In the genomic region with DNA sequence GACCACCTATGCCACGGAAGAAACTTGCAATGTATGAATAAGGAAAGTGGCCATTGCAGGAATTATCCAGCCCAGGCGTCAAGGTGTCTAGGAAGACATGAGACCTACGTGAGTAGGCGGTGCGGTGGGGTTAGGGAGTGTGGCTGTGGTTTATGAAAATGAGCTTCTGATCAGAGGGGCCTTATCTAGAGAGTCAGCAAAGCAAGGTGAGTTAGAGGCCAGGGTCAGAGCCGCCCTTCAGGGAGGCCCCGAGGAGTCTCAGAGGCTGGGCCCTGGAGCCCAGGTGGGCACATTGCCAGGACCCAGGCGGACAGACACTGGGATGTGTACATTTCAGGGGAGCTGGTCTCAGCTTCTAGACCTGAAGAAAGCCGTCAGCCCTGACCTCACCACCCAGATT, we compare ENCODE assay signal across 24 cellular contexts. TPM values are rescaled to one million over a fixed set of nuclear protein-coding genes. Genes with fewer than 3 reads are reported as not detected.
DNase-seq lines count a peak whose midpoint lies in the region; ATAC-seq and TF ChIP-seq lines count a peak whose summit lies in the region.
"Had no signal": no experiment of that assay in that cellular context is flagged by ENCODE, and none has a peak within 500 bp of the region (broad histone marks: within the 10 kb centered on the region; RNA-seq: fewer than 3 reads in every experiment).

No MANE protein-coding gene starts in this region.

- H3K36me3 Mint-ChIP-seq in activated naive CD8-positive, alpha-beta T cell treated with anti-CD3 and anti-CD28 coated beads, Interleukin-2, amount 50 U/mL, for 24 hours (ENCODE audit: low read depth) = no peaks in the 10 kb centered on the region
- H3K36me3 Mint-ChIP-seq in activated naive CD8-positive, alpha-beta T cell treated with anti-CD3 and anti-CD28 coated beads for 36 hours = no peaks in the 10 kb centered on the region
- H3K36me3 Mint-ChIP-seq in stimulated activated memory B cell treated with anti-CD40 and anti-IgM and Interleukin-4, amounts not matched to agents 10 μg/mL and 1 μg/mL and 100 μg/mL, for 72 hours = no peaks in the 10 kb centered on the region

- TF ChIP-seq CTCF in GM20000 (IDR thresholded peaks at IDR 0.05; ENCODE audit: extremely low read depth, missing control alignments) = no peak

- H3K4me1 ChIP-seq in right cardiac atrium (ENCODE audit: control insufficient read depth, insufficient read depth, low read length) = no peaks in the 10 kb centered on the region
- H3K4me1 ChIP-seq: BE2C had no signal

- no peak overlapping the region for H3K4me3 Mint-ChIP-seq in activated naive CD8-positive, alpha-beta T cell treated with anti-CD3 and anti-CD28 coated beads, Interleukin-2, amount 50 U/mL, for 24 hours
- H3K4me3 Mint-ChIP-seq in activated naive CD8-positive, alpha-beta T cell treated with anti-CD3 and anti-CD28 coated beads for 36 hours = no peak overlapping the region
- no peak overlapping the region for H3K4me3 Mint-ChIP-seq in stimulated activated memory B cell treated with anti-CD40 and anti-IgM and Interleukin-4, amounts not matched to agents 10 μg/mL and 1 μg/mL and 100 μg/mL, for 72 hours
- H3K4me3 Mint-ChIP-seq: CD4-positive, alpha-beta T cell had no signal

- H3K9me3 Mint-ChIP-seq in activated naive CD8-positive, alpha-beta T cell treated with anti-CD3 and anti-CD28 coated beads, Interleukin-2, amount 50 U/mL, for 24 hours = no peaks in the 10 kb centered on the region
- no peaks in the 10 kb centered on the region for H3K9me3 Mint-ChIP-seq in activated naive CD8-positive, alpha-beta T cell treated with anti-CD3 and anti-CD28 coated beads for 36 hours
- H3K9me3 Mint-ChIP-seq in stimulated activated memory B cell treated with anti-CD40 and anti-IgM and Interleukin-4, amounts not matched to agents 10 μg/mL and 1 μg/mL and 100 μg/mL, for 72 hours = no peaks in the 10 kb centered on the region
- H3K9me3 Mint-ChIP-seq: CD4-positive, alpha-beta T cell had no signal

- no peak overlapping the region for H3K4me3 ChIP-seq in right cardiac atrium (ENCODE audit: low read length)

- peaks cover 3% of the 10 kb centered on the region for H3K4me1 Mint-ChIP-seq in activated naive CD8-positive, alpha-beta T cell treated with anti-CD3 and anti-CD28 coated beads, Interleukin-2, amount 50 U/mL, for 24 hours
- H3K4me1 Mint-ChIP-seq in activated naive CD8-positive, alpha-beta T cell treated with anti-CD3 and anti-CD28 coated beads for 36 hours = no peaks in the 10 kb centered on the region
- peaks cover 14% of the 10 kb centered on the region for H3K4me1 Mint-ChIP-seq in stimulated activated memory B cell treated with anti-CD40 and anti-IgM and Interleukin-4, amounts not matched to agents 10 μg/mL and 1 μg/mL and 100 μg/mL, for 72 hours

- H3K27ac Mint-ChIP-seq in activated naive CD8-positive, alpha-beta T cell treated with anti-CD3 and anti-CD28 coated beads, Interleukin-2, amount 50 U/mL, for 24 hours = no peak overlapping the region
- H3K27ac Mint-ChIP-seq in activated naive CD8-positive, alpha-beta T cell treated with anti-CD3 and anti-CD28 coated beads for 36 hours = no peak overlapping the region
- no peak overlapping the region for H3K27ac Mint-ChIP-seq in stimulated activated memory B cell treated with anti-CD40 and anti-IgM and Interleukin-4, amounts not matched to agents 10 μg/mL and 1 μg/mL and 100 μg/mL, for 72 hours
- H3K27ac Mint-ChIP-seq: CD4-positive, alpha-beta T cell had no signal

- 73% methylated on average over 9 of the region's 9 CpGs for WGBS in right cardiac atrium

- H3K27ac ChIP-seq in right cardiac atrium (ENCODE audit: low read length) = no peak overlapping the region
- H3K27ac ChIP-seq: 22Rv1, KMS-11, RWPE1 had no signal

- peaks cover 13% of the 10 kb centered on the region for H3K27me3 Mint-ChIP-seq in activated naive CD8-positive, alpha-beta T cell treated with anti-CD3 and anti-CD28 coated beads, Interleukin-2, amount 50 U/mL, for 24 hours
- H3K27me3 Mint-ChIP-seq in activated naive CD8-positive, alpha-beta T cell treated with anti-CD3 and anti-CD28 coated beads for 36 hours = peaks cover 10% of the 10 kb centered on the region
- peaks cover 43% of the 10 kb centered on the region for H3K27me3 Mint-ChIP-seq in stimulated activated memory B cell treated with anti-CD40 and anti-IgM and Interleukin-4, amounts not matched to agents 10 μg/mL and 1 μg/mL and 100 μg/mL, for 72 hours

- H3K27me3 ChIP-seq in right cardiac atrium (ENCODE audit: control insufficient read depth, insufficient read depth) = no peaks in the 10 kb centered on the region
- H3K27me3 ChIP-seq: BE2C had no signal

- peak; percentile 41 for ATAC-seq in activated naive CD8-positive, alpha-beta T cell treated with anti-CD3 and anti-CD28 coated beads, Interleukin-2, amount 50 U/mL, for 24 hours
- ATAC-seq in right cardiac atrium = no peak
- ATAC-seq in stimulated activated memory B cell treated with anti-CD40 and anti-IgM and Interleukin-4, amounts not matched to agents 10 μg/mL and 1 μg/mL and 100 μg/mL, for 72 hours = peak; percentile 32
- no peak for ATAC-seq in HG02973 (IDR thresholded peaks at IDR 0.05; ENCODE audit: unreplicated experiment)
- no peak for ATAC-seq in HG03135 (IDR thresholded peaks at IDR 0.05; ENCODE audit: unreplicated experiment)
- ATAC-seq: PC-3 had no signal

- intact Hi-C loops in right cardiac atrium (cut with DNase I) = no loop called here

- no peaks in the 10 kb centered on the region for H3K9me3 ChIP-seq in right cardiac atrium (ENCODE audit: control insufficient read depth, low read length)
- H3K9me3 ChIP-seq: BE2C had no signal

- no peak for DNase-seq in activated naive CD8-positive, alpha-beta T cell treated with anti-CD3 and anti-CD28 coated beads, Interleukin-2, amount 50 U/mL, for 24 hours
- DNase-seq in activated naive CD8-positive, alpha-beta T cell treated with anti-CD3 and anti-CD28 coated beads for 36 hours = no peak
- DNase-seq in GM20000 (ENCODE audit: low spot score) = peak; percentile 63
- DNase-seq in right cardiac atrium = peak in 2 of 3 donors; percentile 43 to 58
- no peak for DNase-seq in DMS79 treated with DMSO at 0.1 percent for 48 hours (lab: John Stamatoyannopoulos, UW)
- DNase-seq: BE2C; Calu3; CD4-positive, alpha-beta T cell; DMS53; H7; NCI-H1436 treated with DMSO at 0.1 percent for 48 hours; NCI-H2029 treated with DMSO at 0.1 percent for 48 hours; NCI-H2171 treated with DMSO at 0.1 percent for 48 hours; NCI-H510A; NCI-H774; PC-3 had no signal

RNA-seq across cellular contexts. Expression of a gene that starts 13.8 kb away (rescaled TPM):
- not detected for total RNA-seq in activated naive CD8-positive, alpha-beta T cell treated with anti-CD3 and anti-CD28 coated beads for 36 hours
- under 1 TPM in 2 of 4 donors, not detected in 2; 0.14 to 0.17 TPM for total RNA-seq in right cardiac atrium
- 0.16 TPM for polyA plus RNA-seq in right cardiac atrium
- total RNA-seq: Calu3; CD4-positive, alpha-beta T cell; H7; M059J; PC-3 had no signal
- polyA plus RNA-seq: AG04450 had no signal

Comparison
In these comparisons a context has a peak if more than half of its experiments do, and no peak if none do; other contexts are left out.
1. ATAC-seq: peak in activated naive CD8-positive, alpha-beta T cell treated with anti-CD3 and anti-CD28 coated beads, Interleukin-2, amount 50 U/mL, for 24 hours (single experiment) and stimulated activated memory B cell treated with anti-CD40 and anti-IgM and Interleukin-4, amounts not matched to agents 10 μg/mL and 1 μg/mL and 100 μg/mL, for 72 hours (single experiment); none in right cardiac atrium (0 of 2), HG02973 (single experiment) and HG03135 (single experiment).
2. DNase-seq: peak in GM20000 (single experiment) and right cardiac atrium (2 of 3); none in activated naive CD8-positive, alpha-beta T cell treated with anti-CD3 and anti-CD28 coated beads, Interleukin-2, amount 50 U/mL, for 24 hours (single experiment), activated naive CD8-positive, alpha-beta T cell treated with anti-CD3 and anti-CD28 coated beads for 36 hours (single experiment) and DMS79 treated with DMSO at 0.1 percent for 48 hours (single experiment).